9 cellular contexts compared by ENCODE assay signal in the genomic region with DNA sequence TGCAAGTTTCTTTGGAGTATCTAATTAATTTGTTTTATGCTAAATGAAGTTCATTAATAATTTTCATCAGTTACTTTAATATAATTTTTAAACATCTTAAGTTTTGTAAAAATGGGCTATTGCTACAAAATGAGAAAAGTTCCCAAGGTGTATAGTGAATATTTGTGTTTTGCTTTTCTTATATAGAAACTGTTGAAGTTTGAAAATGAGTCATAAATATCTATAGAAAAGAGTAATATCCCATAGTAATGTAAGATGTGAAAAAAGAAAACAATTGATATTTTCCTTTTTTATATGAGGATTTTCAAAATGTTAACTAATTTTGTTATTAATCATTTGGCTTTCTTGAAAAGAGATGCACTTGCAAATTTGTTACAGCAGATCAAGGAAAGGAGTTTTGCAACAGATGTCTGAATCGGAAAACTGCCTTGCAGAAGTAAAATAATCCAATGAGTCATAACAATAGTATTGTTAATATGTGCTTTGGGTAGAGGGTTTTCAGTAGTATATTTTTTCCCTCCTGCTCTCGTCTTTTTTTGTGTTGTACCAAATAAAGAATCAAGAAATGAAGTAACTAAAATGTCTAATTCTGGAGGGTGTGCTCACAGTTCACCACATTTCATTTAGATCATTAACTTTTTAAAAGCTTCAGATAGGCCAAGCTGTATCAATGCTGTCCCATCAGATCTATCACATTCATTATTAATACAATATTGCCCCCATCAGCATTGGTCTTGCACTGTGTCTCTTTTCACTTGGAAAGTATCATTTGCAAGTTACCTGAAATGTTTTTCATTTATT. TPM values are rescaled to one million over a fixed set of nuclear protein-coding genes. Genes with fewer than 3 reads are reported as not detected.
A peak's percentile ranks its signal among the peaks of the same experiment; 100 is the strongest.
DNase-seq lines count a peak whose midpoint lies in the region; ATAC-seq, FAIRE-seq and TF ChIP-seq lines count a peak whose summit lies in the region.
"Had no signal": no experiment of that assay in that cellular context is flagged by ENCODE, and none has a peak within 500 bp of the region (broad histone marks: within the 10 kb centered on the region; RNA-seq: fewer than 3 reads in every experiment).

No MANE protein-coding gene starts in this region.

- FAIRE-seq in HTR-8/SVneo (lab: Jason Lieb, UNC), result no peak

- H3K36me3 Mint-ChIP-seq in CD8-positive, alpha-beta memory T cell, result peaks cover 0 to 2% (median 0%) of the 10 kb centered on the region in 3 donors

- in situ Hi-C loops in HAP-1 (cut with MboI; ENCODE audit: low sequenced_read_pairs), result no loop called here

- H3K27me3 ChIP-seq in upper lobe of right lung, result no peaks in the 10 kb centered on the region
- no peaks in the 10 kb centered on the region for H3K27me3 ChIP-seq in CD8-positive, alpha-beta memory T cell (ENCODE audit: insufficient read depth, low read length, poor library complexity, severe bottlenecking)
- no peaks in the 10 kb centered on the region for H3K27me3 ChIP-seq in HAP-1 (ENCODE audit: low read depth)
- H3K27me3 ChIP-seq: gastroesophageal sphincter had no signal

- H3K36me3 ChIP-seq in upper lobe of right lung (no peaks in the 10 kb centered on the region), HAP-1 (replicated peaks) (no peaks in the 10 kb centered on the region)
- no peaks in the 10 kb centered on the region for H3K36me3 ChIP-seq in CD8-positive, alpha-beta memory T cell (ENCODE audit: insufficient read depth, low read length)

- H3K9me3 Mint-ChIP-seq in CD8-positive, alpha-beta memory T cell, result no peaks in the 10 kb centered on the region

- DNase-seq in HCEC 1CT, result peak; percentile 75
- DNase-seq in HTR-8/SVneo (ENCODE audit: insufficient read length, low spot score), result peak; percentile 28
- peak; percentile 78 for DNase-seq in iris pigment epithelial cell (ENCODE audit: low read depth)
- no peak for DNase-seq in upper lobe of right lung
- no peak for DNase-seq in CD8-positive, alpha-beta memory T cell
- DNase-seq in HAP-1 (ENCODE audit: low spot score in 2 of 2), result no peak
- DNase-seq in OCI-M1 (lab: John Stamatoyannopoulos, UW), result no peak

- H3K27ac ChIP-seq in upper lobe of right lung, result no peak overlapping the region
- no peak overlapping the region for H3K27ac ChIP-seq in CD8-positive, alpha-beta memory T cell (ENCODE audit: low read depth, low read length)
- H3K27ac ChIP-seq: gastroesophageal sphincter had no signal

- no peak overlapping the region for H3K27ac Mint-ChIP-seq in CD8-positive, alpha-beta memory T cell

- peak; percentile 87 for ATAC-seq in GM18519 (IDR thresholded peaks at IDR 0.05; ENCODE audit: low FRiP score, unreplicated experiment)
- no peak for ATAC-seq in upper lobe of right lung
- ATAC-seq: gastroesophageal sphincter had no signal

- no peak for TF ChIP-seq CTCF in upper lobe of right lung (IDR thresholded peaks at IDR 0.05)

- intact Hi-C loops in upper lobe of right lung (cut with DNase I), result no loop called here

- H3K27me3 Mint-ChIP-seq in CD8-positive, alpha-beta memory T cell, result no peaks in the 10 kb centered on the region

- CTCF ChIA-PET in CD8-positive, alpha-beta memory T cell (lab: Charles Lee), result interaction anchor here (1.0 to 1.3 kb wide), 2 partner anchors 9 to 427 kb away, joined by 3 read pairs; no protein-coding TSS in a partner anchor

- no peak overlapping the region for H3K4me3 Mint-ChIP-seq in CD8-positive, alpha-beta memory T cell

- no peaks in the 10 kb centered on the region for H3K4me1 ChIP-seq in upper lobe of right lung
- no peaks in the 10 kb centered on the region for H3K4me1 ChIP-seq in CD8-positive, alpha-beta memory T cell (ENCODE audit: insufficient read depth, low read length)
- peaks cover 11% of the 10 kb centered on the region for H3K4me1 ChIP-seq in HAP-1

- H3K4me3 ChIP-seq in upper lobe of right lung (no peak overlapping the region), HAP-1 (no peak overlapping the region)
- H3K4me3 ChIP-seq in CD8-positive, alpha-beta memory T cell (ENCODE audit: low read length), result no peak overlapping the region
- H3K4me3 ChIP-seq: gastroesophageal sphincter had no signal

- no peaks in the 10 kb centered on the region for H3K9me3 ChIP-seq in upper lobe of right lung
- no peaks in the 10 kb centered on the region for H3K9me3 ChIP-seq in CD8-positive, alpha-beta memory T cell (ENCODE audit: low read length)
- H3K9me3 ChIP-seq in HAP-1, result no peaks in the 10 kb centered on the region
- H3K9me3 ChIP-seq: gastroesophageal sphincter had no signal

- POLR2A ChIA-PET in CD8-positive, alpha-beta memory T cell (lab: Charles Lee), result no interaction called here

- H3K4me1 Mint-ChIP-seq in CD8-positive, alpha-beta memory T cell, result no peaks in the 10 kb centered on the region

RNA-seq across cellular contexts. Expression of gene DUSP19, which starts 15.5 kb away (rescaled TPM):
- total RNA-seq in upper lobe of right lung, result 3.0 TPM
- total RNA-seq in CD8-positive, alpha-beta memory T cell, result 1 to 10 TPM; 3.5 to 3.6 TPM
- 0.76 TPM for polyA plus RNA-seq in CD8-positive, alpha-beta memory T cell

RNA-seq across cellular contexts. Expression of gene NUP35, which starts 30.2 kb away (rescaled TPM):
- 18.2 TPM for total RNA-seq in upper lobe of right lung
- total RNA-seq in CD8-positive, alpha-beta memory T cell, result 10 to 100 TPM; 38.6 to 42.5 TPM
- 7.2 TPM for polyA plus RNA-seq in CD8-positive, alpha-beta memory T cell

RNA-seq across cellular contexts. Expression of gene NCKAP1, which starts 55.8 kb away (rescaled TPM):
- 117 TPM for total RNA-seq in upper lobe of right lung
- total RNA-seq in CD8-positive, alpha-beta memory T cell, result 1 to 10 TPM; 6.2 to 8.7 TPM
- polyA plus RNA-seq in CD8-positive, alpha-beta memory T cell, result 0.51 TPM

Comparison
In these comparisons a context has a peak if more than half of its experiments do, and no peak if none do; other contexts are left out.
1. DNase-seq: peak in HCEC 1CT (single experiment), HTR-8/SVneo (single experiment) and iris pigment epithelial cell (single experiment); none in upper lobe of right lung (single experiment), CD8-positive, alpha-beta memory T cell (0 of 5), HAP-1 (0 of 2) and OCI-M1 (single experiment).
2. RNA of gene NCKAP1, which starts 55.8 kb away (total RNA-seq): 117 TPM in upper lobe of right lung (single experiment); 6.2 to 8.7 TPM in CD8-positive, alpha-beta memory T cell; every median in the first group is over 10 times any median in the second.